1 cellular context compared by ENCODE assay signal in the genomic region with DNA sequence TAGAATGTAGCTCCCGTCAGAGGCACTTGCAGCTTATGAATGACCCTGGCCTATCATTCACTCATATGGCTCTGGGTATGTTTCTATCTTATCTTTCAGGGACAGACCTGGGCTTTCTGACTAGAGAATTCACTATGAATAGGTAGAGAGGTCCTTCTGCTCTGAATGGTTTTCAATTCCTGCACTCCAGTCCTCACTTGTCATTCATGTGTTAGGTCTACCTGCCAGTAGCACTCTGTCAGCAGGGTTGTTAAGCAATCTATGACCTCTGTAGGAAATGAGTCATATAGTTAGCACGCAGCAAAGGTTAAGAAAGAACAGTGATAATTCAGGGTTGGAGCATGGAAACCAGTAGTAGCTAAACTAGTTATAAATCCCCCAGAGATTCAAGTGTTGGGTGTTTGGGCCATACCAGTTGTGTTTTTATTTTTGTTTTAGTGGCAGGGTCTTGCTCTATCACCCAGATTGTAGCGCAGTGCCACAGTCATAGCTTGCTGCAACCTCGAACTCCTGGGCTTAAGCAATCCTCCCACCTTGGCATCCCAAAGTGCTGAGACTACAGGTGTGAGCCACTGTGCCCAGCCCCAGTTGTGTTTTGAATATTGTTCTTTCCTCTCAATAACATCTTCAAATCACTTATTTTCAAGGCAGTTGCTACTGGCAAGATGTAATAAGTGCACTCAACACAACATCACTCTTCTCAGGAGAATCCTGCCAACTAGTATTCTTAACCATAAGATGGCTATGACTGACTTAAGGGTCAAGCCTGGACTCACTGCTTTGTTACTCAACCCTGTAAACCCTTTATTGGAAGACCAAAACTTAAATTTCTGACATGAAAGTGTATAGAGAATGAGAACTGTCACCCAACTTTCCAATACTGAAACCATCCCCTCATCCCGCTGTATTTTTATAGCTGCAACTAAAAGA.
TF ChIP-seq lines count a peak whose summit lies in the region.

No MANE protein-coding gene starts in this region.

TF ChIP-seq in K562, 482 proteins besides CTCF, POLR2A, EP300 and RAD21 (continued from another document):
- TF ChIP-seq, protein P1, sequence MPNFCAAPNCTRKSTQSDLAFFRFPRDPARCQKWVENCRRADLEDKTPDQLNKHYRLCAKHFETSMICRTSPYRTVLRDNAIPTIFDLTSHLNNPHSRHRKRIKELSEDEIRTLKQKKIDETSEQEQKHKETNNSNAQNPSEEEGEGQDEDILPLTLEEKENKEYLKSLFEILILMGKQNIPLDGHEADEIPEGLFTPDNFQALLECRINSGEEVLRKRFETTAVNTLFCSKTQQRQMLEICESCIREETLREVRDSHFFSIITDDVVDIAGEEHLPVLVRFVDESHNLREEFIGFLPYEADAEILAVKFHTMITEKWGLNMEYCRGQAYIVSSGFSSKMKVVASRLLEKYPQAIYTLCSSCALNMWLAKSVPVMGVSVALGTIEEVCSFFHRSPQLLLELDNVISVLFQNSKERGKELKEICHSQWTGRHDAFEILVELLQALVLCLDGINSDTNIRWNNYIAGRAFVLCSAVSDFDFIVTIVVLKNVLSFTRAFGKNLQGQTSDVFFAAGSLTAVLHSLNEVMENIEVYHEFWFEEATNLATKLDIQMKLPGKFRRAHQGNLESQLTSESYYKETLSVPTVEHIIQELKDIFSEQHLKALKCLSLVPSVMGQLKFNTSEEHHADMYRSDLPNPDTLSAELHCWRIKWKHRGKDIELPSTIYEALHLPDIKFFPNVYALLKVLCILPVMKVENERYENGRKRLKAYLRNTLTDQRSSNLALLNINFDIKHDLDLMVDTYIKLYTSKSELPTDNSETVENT (CRISPR knock-in tag; IDR thresholded peaks at IDR 0.05) = no peak
- TF ChIP-seq, protein P2, sequence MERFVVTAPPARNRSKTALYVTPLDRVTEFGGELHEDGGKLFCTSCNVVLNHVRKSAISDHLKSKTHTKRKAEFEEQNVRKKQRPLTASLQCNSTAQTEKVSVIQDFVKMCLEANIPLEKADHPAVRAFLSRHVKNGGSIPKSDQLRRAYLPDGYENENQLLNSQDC (CRISPR knock-in tag; IDR thresholded peaks at IDR 0.05) = no peak
- peak; percentile 80 to 82 for TF ChIP-seq KDM1A (IDR thresholded peaks at IDR 0.05)
- TF ChIP-seq, protein P3, sequence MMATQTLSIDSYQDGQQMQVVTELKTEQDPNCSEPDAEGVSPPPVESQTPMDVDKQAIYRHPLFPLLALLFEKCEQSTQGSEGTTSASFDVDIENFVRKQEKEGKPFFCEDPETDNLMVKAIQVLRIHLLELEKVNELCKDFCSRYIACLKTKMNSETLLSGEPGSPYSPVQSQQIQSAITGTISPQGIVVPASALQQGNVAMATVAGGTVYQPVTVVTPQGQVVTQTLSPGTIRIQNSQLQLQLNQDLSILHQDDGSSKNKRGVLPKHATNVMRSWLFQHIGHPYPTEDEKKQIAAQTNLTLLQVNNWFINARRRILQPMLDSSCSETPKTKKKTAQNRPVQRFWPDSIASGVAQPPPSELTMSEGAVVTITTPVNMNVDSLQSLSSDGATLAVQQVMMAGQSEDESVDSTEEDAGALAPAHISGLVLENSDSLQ (IDR thresholded peaks at IDR 0.05) = peak; percentile 80; the same call in 1 of the 2 replicates
- TF ChIP-seq SRSF9 (IDR thresholded peaks at IDR 0.05; ENCODE audit: borderline replicate concordance, low read depth, low read length) = no peak
- no peak for TF ChIP-seq ZNF764 (CRISPR knock-in tag; IDR thresholded peaks at IDR 0.05; ENCODE audit: low read depth)
- TF ChIP-seq, protein P4, sequence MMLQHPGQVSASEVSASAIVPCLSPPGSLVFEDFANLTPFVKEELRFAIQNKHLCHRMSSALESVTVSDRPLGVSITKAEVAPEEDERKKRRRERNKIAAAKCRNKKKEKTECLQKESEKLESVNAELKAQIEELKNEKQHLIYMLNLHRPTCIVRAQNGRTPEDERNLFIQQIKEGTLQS (IDR thresholded peaks at IDR 0.05) = peak; percentile 90
- TF ChIP-seq, protein P4 (CRISPR knock-in tag; conservative IDR thresholded peaks at IDR 0.05) = no peak
- no peak for TF ChIP-seq MCM5 (IDR thresholded peaks at IDR 0.05; ENCODE audit: low read depth)
- TF ChIP-seq RBM39 (optimal IDR thresholded peaks at IDR 0.05; ENCODE audit: low read depth, low read length) = no peak
- TF ChIP-seq, protein P5, sequence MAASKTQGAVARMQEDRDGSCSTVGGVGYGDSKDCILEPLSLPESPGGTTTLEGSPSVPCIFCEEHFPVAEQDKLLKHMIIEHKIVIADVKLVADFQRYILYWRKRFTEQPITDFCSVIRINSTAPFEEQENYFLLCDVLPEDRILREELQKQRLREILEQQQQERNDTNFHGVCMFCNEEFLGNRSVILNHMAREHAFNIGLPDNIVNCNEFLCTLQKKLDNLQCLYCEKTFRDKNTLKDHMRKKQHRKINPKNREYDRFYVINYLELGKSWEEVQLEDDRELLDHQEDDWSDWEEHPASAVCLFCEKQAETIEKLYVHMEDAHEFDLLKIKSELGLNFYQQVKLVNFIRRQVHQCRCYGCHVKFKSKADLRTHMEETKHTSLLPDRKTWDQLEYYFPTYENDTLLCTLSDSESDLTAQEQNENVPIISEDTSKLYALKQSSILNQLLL (CRISPR knock-in tag; IDR thresholded peaks at IDR 0.05; ENCODE audit: borderline replicate concordance) = no peak
